15 cellular contexts compared by ENCODE assay signal in genomic region chr1:152050886-152051764, GRCh38. TPM values are rescaled to one million over a fixed set of nuclear protein-coding genes. Genes with fewer than 3 reads are reported as not detected.
DNase-seq lines count a peak whose midpoint lies in the region; ATAC-seq, FAIRE-seq and TF ChIP-seq lines count a peak whose summit lies in the region.
"Had no signal": no experiment of that assay in that cellular context is flagged by ENCODE, and none has a peak within 500 bp of the region (broad histone marks: within the 10 kb centered on the region; RNA-seq: fewer than 3 reads in every experiment).

No MANE protein-coding gene starts in this region.

- H3K27me3 ChIP-seq in CD8-positive, alpha-beta memory T cell (ENCODE audit: insufficient read depth, low read length, poor library complexity, severe bottlenecking): peaks cover 3% of the 10 kb centered on the region
- H3K27me3 ChIP-seq in K562 (ENCODE audit: control insufficient read depth in 2 of 2, insufficient read depth in 2 of 2, low read length in 2 of 2): peaks cover 2 to 10% of the 10 kb centered on the region in 2 experiments; a peak in 2 of 5 replicates
- peaks cover 0 to under 1% of the 10 kb centered on the region in 2 donors for H3K27me3 ChIP-seq in naive thymus-derived CD4-positive, alpha-beta T cell (ENCODE audit: control insufficient read depth in 2 of 2, insufficient read depth in 2 of 2, low read length in 2 of 2)
- H3K27me3 ChIP-seq in dorsolateral prefrontal cortex: peaks cover 0 to 29% (median 2%) of the 10 kb centered on the region in 45 donors

- TF ChIP-seq CTCF in K562 (IDR thresholded peaks at IDR 0.05 in 2 of 3, conservative IDR thresholded peaks at IDR 0.05 in 1 of 3; ENCODE audit: insufficient read depth in 2 of 3, low read depth in 1 of 3, low read length in 3 of 3) (peak in 2 of 3 experiments; percentile 17 to 45; a peak in 2 of 6 replicates), dorsolateral prefrontal cortex (IDR thresholded peaks at IDR 0.05 in 54 of 56, conservative IDR thresholded peaks at IDR 0.05 in 2 of 56; ENCODE audit: low read depth in 1 of 56, partially characterized antibody in 56 of 56) (no peak)

- ATAC-seq in K562 (peak; percentile 12; the same call in 2 of the 3 replicates), GM21360 (IDR thresholded peaks at IDR 0.05; ENCODE audit: unreplicated experiment) (no peak)
- ATAC-seq in naive thymus-derived CD4-positive, alpha-beta T cell: no peak

- peak overlapping the region; percentile 34; the same call in 1 of the 2 replicates for H2AFZ ChIP-seq in K562 (ENCODE audit: low read depth, low read length)

- no peak for FAIRE-seq in K562 (lab: Jason Lieb, UNC)

- POLR2A ChIA-PET in CD8-positive, alpha-beta memory T cell (lab: Charles Lee): no interaction called here
- POLR2A ChIA-PET in K562 (lab: Yijun Ruan, JAX): interaction anchor here (0.6 to 5.6 kb wide), 3 partner anchors 11 to 137 kb away, joined by 3 to 37 read pairs (median 3); partner anchors contain the start of gene S100A11
- POLR2A ChIA-PET in naive thymus-derived CD4-positive, alpha-beta T cell (lab: Charles Lee): interaction anchor here (7.2 kb wide), 1 partner anchor 15 kb away, joined by 90 read pairs; the partner anchor contains the start of gene S100A11

- H3K4me3 Mint-ChIP-seq in CD8-positive, alpha-beta memory T cell: peak overlapping the region in 1 of 7 donors; percentile 49
- H3K4me3 Mint-ChIP-seq in naive thymus-derived CD4-positive, alpha-beta T cell: no peak overlapping the region

- no peak for TF ChIP-seq POLR2A in K562 (conservative IDR thresholded peaks at IDR 0.05)

- no peaks in the 10 kb centered on the region for H3K9me3 Mint-ChIP-seq in CD8-positive, alpha-beta memory T cell
- H3K9me3 Mint-ChIP-seq in naive thymus-derived CD4-positive, alpha-beta T cell: no peaks in the 10 kb centered on the region

- BruUV-seq in K562 (replicated peaks; lab: Mats Ljungman, UMichigan): no TSS peak

- H3K36me3 Mint-ChIP-seq in CD8-positive, alpha-beta memory T cell: peaks cover 0 to 2% (median 0%) of the 10 kb centered on the region in 3 donors
- no peaks in the 10 kb centered on the region for H3K36me3 Mint-ChIP-seq in naive thymus-derived CD4-positive, alpha-beta T cell

- no peak for DNase-seq in CD8-positive, alpha-beta memory T cell
- DNase-seq in Kasumi-1 (lab: John Stamatoyannopoulos, UW) (peak; percentile 58 to 62), K562 (ENCODE audit: extremely low read depth in 1 of 4, low spot score in 3 of 4) (peak in 2 of 4 experiments; percentile 30 to 47), dorsolateral prefrontal cortex (no peak), cortex of kidney (lab: John Stamatoyannopoulos, UW) (no peak), posterior vena cava (ENCODE audit: low spot score) (no peak)
- no peak for DNase-seq in naive thymus-derived CD4-positive, alpha-beta T cell
- DNase-seq: central memory CD4-positive, alpha-beta T cell; COR-L47; midbrain; NCI-H1105 treated with DMSO at 0.1 percent for 48 hours; NCI-H526; retina had no signal

- H3K9me3 ChIP-seq in CD8-positive, alpha-beta memory T cell (ENCODE audit: low read length): no peaks in the 10 kb centered on the region
- no peaks in the 10 kb centered on the region for H3K9me3 ChIP-seq in K562 (replicated peaks; ENCODE audit: control insufficient read depth, insufficient read depth, low read depth, low read length)
- H3K9me3 ChIP-seq in naive thymus-derived CD4-positive, alpha-beta T cell (ENCODE audit: control insufficient read depth in 2 of 3, low read length in 3 of 3): no peaks in the 10 kb centered on the region

- H3K27ac ChIP-seq in CD8-positive, alpha-beta memory T cell (ENCODE audit: low read depth, low read length): no peak overlapping the region
- H3K27ac ChIP-seq in K562 (ENCODE audit: extremely low read depth, low read depth, low read length) (no peak overlapping the region), dorsolateral prefrontal cortex (no peak overlapping the region)
- H3K27ac ChIP-seq in naive thymus-derived CD4-positive, alpha-beta T cell (ENCODE audit: low read depth, low read length): no peak overlapping the region

- H3K9me1 ChIP-seq in K562 (ENCODE audit: control insufficient read depth, insufficient read depth, low read length): no peaks in the 10 kb centered on the region

- intact Hi-C loops in K562 (cut with micrococcal nuclease) (loop anchor here (5.0 to 10.0 kb wide), 2 partner anchors 91 to 294 kb away; no protein-coding TSS in a partner anchor), dorsolateral prefrontal cortex (cut with DNase I) (loop anchor here (5.0 kb wide), 2 partner anchors 391 to 406 kb away; no protein-coding TSS in a partner anchor), posterior vena cava (cut with DNase I) (loop anchor here in 1 of 2 donors (5.0 to 10.0 kb wide), 2 partner anchors 134 to 391 kb away; no protein-coding TSS in a partner anchor)
- intact Hi-C loops in naive thymus-derived CD4-positive, alpha-beta T cell (cut with micrococcal nuclease): no loop called here

- no peaks in the 10 kb centered on the region for H3K79me2 ChIP-seq in K562 (ENCODE audit: control insufficient read depth, insufficient read depth, low read length)

- in situ Hi-C loops in K562 (cut with MboI): loop anchor here (5.0 kb wide), 2 partner anchors 131 to 391 kb away; no protein-coding TSS in a partner anchor

- WGBS in K562 (ENCODE audit: insufficient coverage, low coverage, missing lambda C conversion rate): 49% methylated on average over 7 of the region's 7 CpGs

- CTCF ChIA-PET in CD8-positive, alpha-beta memory T cell (lab: Charles Lee): interaction anchor here (0.7 to 8.1 kb wide), 6 partner anchors 14 to 407 kb away, joined by 3 to 143 read pairs (median 6); partner anchors contain the start of gene S100A11
- CTCF ChIA-PET in K562 (lab: Yijun Ruan, JAX; ENCODE audit: low intra/inter-chr PET ratio): interaction anchor here (3.3 to 3.6 kb wide), 2 partner anchors 131 to 134 kb away, joined by 34 to 38 read pairs; no protein-coding TSS in a partner anchor
- CTCF ChIA-PET in naive thymus-derived CD4-positive, alpha-beta T cell (lab: Charles Lee): interaction anchor here (0.7 to 4.2 kb wide), 7 partner anchors 16 to 407 kb away, joined by 3 to 27 read pairs (median 4); no protein-coding TSS in a partner anchor

- H3K4me1 Mint-ChIP-seq in CD8-positive, alpha-beta memory T cell: peaks cover 18 to 25% (median 23%) of the 10 kb centered on the region in 3 donors
- peaks cover 16 to 37% (median 22%) of the 10 kb centered on the region in 7 donors for H3K4me1 Mint-ChIP-seq in naive thymus-derived CD4-positive, alpha-beta T cell

- H3K4me1 ChIP-seq in CD8-positive, alpha-beta memory T cell (ENCODE audit: insufficient read depth, low read length): peaks cover 23% of the 10 kb centered on the region
- peaks cover 14 to 19% of the 10 kb centered on the region in 2 experiments for H3K4me1 ChIP-seq in K562 (replicated peaks in 1 of 2; ENCODE audit: control insufficient read depth in 2 of 2, insufficient read depth in 2 of 2, low read length in 2 of 2)
- peaks cover 19 to 21% of the 10 kb centered on the region in 2 donors for H3K4me1 ChIP-seq in naive thymus-derived CD4-positive, alpha-beta T cell (ENCODE audit: control insufficient read depth in 2 of 2, insufficient read depth in 2 of 2, low read length in 2 of 2)

- no peak overlapping the region for H3K9ac ChIP-seq in K562 (ENCODE audit: insufficient read depth in 1 of 2, low read depth in 2 of 2, low read length in 2 of 2)

- H3K4me2 ChIP-seq in K562 (ENCODE audit: insufficient read depth, low read length): no peak overlapping the region

- peak overlapping the region in 5 of 8 donors; percentile 18 to 59 (median 44) for H3K27ac Mint-ChIP-seq in CD8-positive, alpha-beta memory T cell
- H3K27ac Mint-ChIP-seq in naive thymus-derived CD4-positive, alpha-beta T cell: peak overlapping the region in 5 of 9 donors; percentile 16 to 62 (median 43)

- H4K20me1 ChIP-seq in K562 (replicated peaks; ENCODE audit: control insufficient read depth, insufficient read depth, low read length): 0 out of 2 replicates have a peak, but pooled peaks cover 3% of the 10 kb centered on the region

- no peaks in the 10 kb centered on the region for H3K36me3 ChIP-seq in CD8-positive, alpha-beta memory T cell (ENCODE audit: insufficient read depth, low read length)
- H3K36me3 ChIP-seq in K562 (ENCODE audit: control insufficient read depth, insufficient read depth, low read length): no peaks in the 10 kb centered on the region
- no peaks in the 10 kb centered on the region for H3K36me3 ChIP-seq in naive thymus-derived CD4-positive, alpha-beta T cell (ENCODE audit: control insufficient read depth in 2 of 3, insufficient read depth in 3 of 3, low read length in 3 of 3)

- H3K27me3 Mint-ChIP-seq in CD8-positive, alpha-beta memory T cell: peaks cover 15 to 23% of the 10 kb centered on the region in 2 donors
- H3K27me3 Mint-ChIP-seq in naive thymus-derived CD4-positive, alpha-beta T cell: peaks cover 0 to 33% (median 12%) of the 10 kb centered on the region in 5 donors

- H3K4me3 ChIP-seq in CD8-positive, alpha-beta memory T cell (ENCODE audit: low read length): no peak overlapping the region
- no peak overlapping the region for H3K4me3 ChIP-seq in K562
- no peak overlapping the region for H3K4me3 ChIP-seq in naive thymus-derived CD4-positive, alpha-beta T cell (ENCODE audit: low read length)
- no peak overlapping the region for H3K4me3 ChIP-seq in dorsolateral prefrontal cortex

- TF ChIP-seq EP300 in K562 (IDR thresholded peaks at IDR 0.05; ENCODE audit: low read length): no peak

- peak in 1 of 2 experiments; percentile 50; a peak in 2 of 4 replicates for TF ChIP-seq RAD21 in K562 (CRISPR knock-in tag; conservative IDR thresholded peaks at IDR 0.05 in 1 of 2, IDR thresholded peaks at IDR 0.05 in 1 of 2)

RNA-seq across cellular contexts. Expression of gene S100A11, which starts 14.3 kb away (rescaled TPM):
- total RNA-seq in CD8-positive, alpha-beta memory T cell: 100 to 1,000 TPM; 257 to 262 TPM
- polyA plus RNA-seq in CD8-positive, alpha-beta memory T cell: 554 TPM
- total RNA-seq in K562 (2011; cell fraction: chromatin; rRNA removed; ENCODE audit: low replicate concordance): 8.2 and 16.0 TPM in 2 replicates
- 24.5 and 29.5 TPM in 2 replicates for total RNA-seq in K562 (2011; cell fraction: nucleolus; rRNA removed)
- 28.2 and 33.8 TPM in 2 replicates for total RNA-seq in K562 (2011; cell fraction: nucleoplasm; rRNA removed)
- total RNA-seq in K562 (2014; rRNA removed): 131 and 186 TPM in 2 replicates
- total RNA-seq in K562 (2014; rRNA removed; fragmentation: Illumina TruSeq; extraction: Trizol): 145 and 169 TPM in 2 replicates
- 239 and 240 TPM in 2 replicates for total RNA-seq in K562 (2015; rRNA removed; fragmentation: Illumina TruSeq; extraction: Trizol)
- total RNA-seq in K562 (2021): 159 and 182 TPM in 2 replicates
- polyA plus RNA-seq in K562 (2011; rRNA removed): 166 and 235 TPM in 2 replicates
- polyA plus RNA-seq in K562 (2011; cell fraction: cytosol; rRNA removed): 256 and 294 TPM in 2 replicates
- 41.5 and 53.2 TPM in 2 replicates for polyA plus RNA-seq in K562 (2011; cell fraction: nucleus; rRNA removed)
- polyA plus RNA-seq in K562 (2012): 402 and 871 TPM in 2 replicates
- polyA plus RNA-seq in K562 (2014; fragmentation: Illumina TruSeq; extraction: Trizol): 442 and 587 TPM in 2 replicates
- 100 to 1,000 TPM; 790 to 808 TPM for polyA plus RNA-seq in K562 (2014; fragmentation: Nextera tagmentation; extraction: Ambion mirVana)
- 180 and 278 TPM in 2 replicates for polyA plus RNA-seq in K562 (2014; rRNA removed)
- 99.7 and 166 TPM in 2 replicates for polyA minus RNA-seq in K562 (2011; rRNA and poly(A)+ RNA removed)
- polyA minus RNA-seq in K562 (2011; cell fraction: cytosol; rRNA and poly(A)+ RNA removed): 79.1 and 110 TPM in 2 replicates
- polyA minus RNA-seq in K562 (2011; cell fraction: nucleus; rRNA and poly(A)+ RNA removed): 24.4 and 26.1 TPM in 2 replicates
- 100 to 1,000 TPM in 2 of 5 experiments, 10 to 100 TPM in 3; 28.6 to 442 (median 96.5) TPM for total RNA-seq in naive thymus-derived CD4-positive, alpha-beta T cell
- polyA plus RNA-seq in naive thymus-derived CD4-positive, alpha-beta T cell: 100 to 1,000 TPM; 189 to 210 TPM
- total RNA-seq in dorsolateral prefrontal cortex: 100 to 1,000 TPM in 2 of 120 experiments, 10 to 100 TPM in 110, 1 to 10 TPM in 8; 7.0 to 134 (median 22.1) TPM
- 100 to 1,000 TPM; 406 to 484 TPM for total RNA-seq in posterior vena cava

RNA-seq across cellular contexts. Expression of gene TCHHL1, which starts 37.7 kb away (rescaled TPM):
- total RNA-seq in CD8-positive, alpha-beta memory T cell: not detected
- not detected for polyA plus RNA-seq in CD8-positive, alpha-beta memory T cell
- not detected in 2 replicates for total RNA-seq in K562 (2011; cell fraction: chromatin; rRNA removed; ENCODE audit: low replicate concordance)
- not detected in 2 replicates for total RNA-seq in K562 (2011; cell fraction: nucleolus; rRNA removed)
- total RNA-seq in K562 (2011; cell fraction: nucleoplasm; rRNA removed): not detected in 2 replicates
- not detected in 2 replicates for total RNA-seq in K562 (2014; rRNA removed)
- total RNA-seq in K562 (2014; rRNA removed; fragmentation: Illumina TruSeq; extraction: Trizol): not detected in 2 replicates
- total RNA-seq in K562 (2015; rRNA removed; fragmentation: Illumina TruSeq; extraction: Trizol): not detected in 2 replicates
- total RNA-seq in K562 (2021): not detected in 2 replicates
- not detected in 2 replicates for polyA plus RNA-seq in K562 (2011; rRNA removed)
- polyA plus RNA-seq in K562 (2011; cell fraction: cytosol; rRNA removed): not detected in 2 replicates
- polyA plus RNA-seq in K562 (2011; cell fraction: nucleus; rRNA removed): not detected in 2 replicates
- polyA plus RNA-seq in K562 (2012): not detected in 2 replicates
- polyA plus RNA-seq in K562 (2014; fragmentation: Illumina TruSeq; extraction: Trizol): not detected in 2 replicates
- not detected for polyA plus RNA-seq in K562 (2014; fragmentation: Nextera tagmentation; extraction: Ambion mirVana)
- polyA plus RNA-seq in K562 (2014; rRNA removed): not detected in 2 replicates
- not detected in 2 replicates for polyA minus RNA-seq in K562 (2011; rRNA and poly(A)+ RNA removed)
- not detected in 2 replicates for polyA minus RNA-seq in K562 (2011; cell fraction: cytosol; rRNA and poly(A)+ RNA removed)
- not detected in 2 replicates for polyA minus RNA-seq in K562 (2011; cell fraction: nucleus; rRNA and poly(A)+ RNA removed)
- total RNA-seq in naive thymus-derived CD4-positive, alpha-beta T cell: not detected
- not detected for polyA plus RNA-seq in naive thymus-derived CD4-positive, alpha-beta T cell
- not detected for total RNA-seq in dorsolateral prefrontal cortex
- not detected for total RNA-seq in posterior vena cava
- total RNA-seq: epithelial cell of proximal tubule had no signal

RNA-seq across cellular contexts. Expression of gene S100A10, which starts 57.5 kb away (rescaled TPM):
- total RNA-seq in CD8-positive, alpha-beta memory T cell: 100 to 1,000 TPM; 263 to 279 TPM
- polyA plus RNA-seq in CD8-positive, alpha-beta memory T cell: 1,167 TPM
- total RNA-seq in K562 (2011; cell fraction: chromatin; rRNA removed; ENCODE audit: low replicate concordance): not detected in 2 replicates
- total RNA-seq in K562 (2011; cell fraction: nucleolus; rRNA removed): not detected in 2 replicates
- total RNA-seq in K562 (2011; cell fraction: nucleoplasm; rRNA removed): not detected in 2 replicates
- 0.41 TPM in 1 of 2 replicates, not detected in the other for total RNA-seq in K562 (2014; rRNA removed)
- 0.35 and 0.44 TPM in 2 replicates for total RNA-seq in K562 (2014; rRNA removed; fragmentation: Illumina TruSeq; extraction: Trizol)
- not detected in 2 replicates for total RNA-seq in K562 (2015; rRNA removed; fragmentation: Illumina TruSeq; extraction: Trizol)
- 1.6 and 3.2 TPM in 2 replicates for total RNA-seq in K562 (2021)
- 0.61 and 0.73 TPM in 2 replicates for polyA plus RNA-seq in K562 (2011; rRNA removed)
- 0.16 and 0.52 TPM in 2 replicates for polyA plus RNA-seq in K562 (2011; cell fraction: cytosol; rRNA removed)
- 0.29 TPM in 1 of 2 replicates, not detected in the other for polyA plus RNA-seq in K562 (2011; cell fraction: nucleus; rRNA removed)
- 1.0 and 1.8 TPM in 2 replicates for polyA plus RNA-seq in K562 (2012)
- polyA plus RNA-seq in K562 (2014; fragmentation: Illumina TruSeq; extraction: Trizol): 0.28 and 0.56 TPM in 2 replicates
- under 1 TPM in 1 of 2 experiments, not detected in 1; 0.32 TPM for polyA plus RNA-seq in K562 (2014; fragmentation: Nextera tagmentation; extraction: Ambion mirVana)
- polyA plus RNA-seq in K562 (2014; rRNA removed): not detected in 2 replicates
- polyA minus RNA-seq in K562 (2011; rRNA and poly(A)+ RNA removed): 0.93 TPM in 1 of 2 replicates, not detected in the other
- 1.6 and 5.2 TPM in 2 replicates for polyA minus RNA-seq in K562 (2011; cell fraction: cytosol; rRNA and poly(A)+ RNA removed)
- polyA minus RNA-seq in K562 (2011; cell fraction: nucleus; rRNA and poly(A)+ RNA removed): 0.67 TPM in 1 of 2 replicates, not detected in the other
- 100 to 1,000 TPM; 131 to 361 (median 143) TPM for total RNA-seq in naive thymus-derived CD4-positive, alpha-beta T cell
- polyA plus RNA-seq in naive thymus-derived CD4-positive, alpha-beta T cell: 100 to 1,000 TPM; 458 to 492 TPM
- total RNA-seq in dorsolateral prefrontal cortex: 100 to 1,000 TPM in 2 of 120 experiments, 10 to 100 TPM in 118; 11.5 to 123 (median 26.9) TPM
- total RNA-seq in posterior vena cava: 100 to 1,000 TPM; 244 to 281 TPM

Comparison
In these comparisons a context has a peak if more than half of its experiments do, and no peak if none do; other contexts are left out.
1. DNase-seq: peak in Kasumi-1 (2 of 2); none in CD8-positive, alpha-beta memory T cell (0 of 5), naive thymus-derived CD4-positive, alpha-beta T cell (0 of 9), dorsolateral prefrontal cortex (0 of 10), cortex of kidney (single experiment) and posterior vena cava (single experiment).
2. CTCF ChIP-seq: peak in K562 (2 of 3); none in dorsolateral prefrontal cortex (0 of 56).
3. intact Hi-C loops: an anchor here in K562 (5.0 to 10.0 kb wide) and dorsolateral prefrontal cortex (5.0 kb wide); none called in naive thymus-derived CD4-positive, alpha-beta T cell.